Comparison of ENCODE assay signal across 1 cellular context in genomic region chr13:35388456-35388855, GRCh38.
TF ChIP-seq lines count a peak whose summit lies in the region.

No MANE protein-coding gene starts in this region.

TF ChIP-seq in neural cell, 6 proteins besides CTCF, POLR2A, EP300 and RAD21 (continued from another document):
- TF ChIP-seq MXI1 (conservative IDR thresholded peaks at IDR 0.05; ENCODE audit: poor library complexity, severe bottlenecking), result no peak
